ENCODE assay signal across 8 cellular contexts in genomic region chr9:94656190-94656589, GRCh38. TPM values are rescaled to one million over a fixed set of nuclear protein-coding genes. Genes with fewer than 3 reads are reported as not detected.
DNase-seq lines count a peak whose midpoint lies in the region; ATAC-seq and TF ChIP-seq lines count a peak whose summit lies in the region.

No MANE protein-coding gene starts in this region.

- no peaks in the 10 kb centered on the region for H3K9me3 ChIP-seq in stomach smooth muscle (ENCODE audit: control insufficient read depth in 2 of 2, low read length in 2 of 2)

- peak; percentile 84 for DNase-seq in CD14-positive monocyte (ENCODE audit: low spot score)
- DNase-seq in GM19240 (ENCODE audit: insufficient read length, low spot score): peak; percentile 28
- peak; percentile 51 for DNase-seq in activated CD4-positive, alpha-beta T cell treated with anti-CD3 and anti-CD28 coated beads for 48 hours
- no peak for DNase-seq in left ventricle myocardium superior
- DNase-seq in HCEC 1CT: no peak
- DNase-seq in 8988T: no peak

- H3K4me1 ChIP-seq in stomach smooth muscle (ENCODE audit: control insufficient read depth, insufficient read depth, low read length): peaks cover 8% of the 10 kb centered on the region

- peak overlapping the region; percentile 14 to 26 for H3K9ac ChIP-seq in stomach smooth muscle (ENCODE audit: low read length in 2 of 2)

- TF ChIP-seq CTCF in CD14-positive monocyte (IDR thresholded peaks at IDR 0.05): no peak

- no peaks in the 10 kb centered on the region for H3K27me3 ChIP-seq in stomach smooth muscle (ENCODE audit: control insufficient read depth in 1 of 2, insufficient read depth in 2 of 2, low read length in 2 of 2)

- peaks cover 0 to 3% (median 3%) of the 10 kb centered on the region in 3 donors for H3K27me3 Mint-ChIP-seq in CD14-positive monocyte (ENCODE audit: low read depth in 3 of 3)

- H3K4me3 ChIP-seq in stomach smooth muscle (ENCODE audit: low read length in 2 of 2): peak overlapping the region in 1 of 2 donors; percentile 60

- peak overlapping the region; percentile 73 to 82 for H3K4me3 Mint-ChIP-seq in CD14-positive monocyte

- no peak overlapping the region for H3K27ac ChIP-seq in stomach smooth muscle (ENCODE audit: low read length)

- intact Hi-C loops in CD14-positive monocyte (cut with micrococcal nuclease) (loop anchor here (10.0 kb wide), 2 partner anchors 69 to 1489 kb away; partner anchors contain the start of gene AOPEP (in 1 of the 2)), left ventricle myocardium superior (cut with micrococcal nuclease) (no loop called here)

- peaks cover 1 to 3% of the 10 kb centered on the region in 2 donors for H3K36me3 Mint-ChIP-seq in CD14-positive monocyte

- H3K9me3 Mint-ChIP-seq in CD14-positive monocyte: peaks cover 0 to 4% (median 0%) of the 10 kb centered on the region in 7 donors

- H3K4me1 Mint-ChIP-seq in CD14-positive monocyte: peaks cover 62% of the 10 kb centered on the region

- peak overlapping the region; percentile 95 to 99 (median 98) for H3K27ac Mint-ChIP-seq in CD14-positive monocyte

- H3K36me3 ChIP-seq in stomach smooth muscle (ENCODE audit: control insufficient read depth in 2 of 2, insufficient read depth in 2 of 2, low read length in 2 of 2): no peaks in the 10 kb centered on the region

- ATAC-seq in HG03196 (IDR thresholded peaks at IDR 0.05; ENCODE audit: unreplicated experiment) (peak; percentile 93), left ventricle myocardium superior (peak; percentile 73)

RNA-seq across cellular contexts. Expression of gene FBP1, which starts 16.9 kb away (rescaled TPM):
- polyA plus RNA-seq in CD14-positive monocyte: 10 to 100 TPM; 84.4 to 95.5 TPM
- 1.3 TPM for total RNA-seq in left ventricle myocardium superior

Comparison
In these comparisons a context has a peak if more than half of its experiments do, and no peak if none do; other contexts are left out.
1. DNase-seq: peak in CD14-positive monocyte (single experiment), GM19240 (single experiment) and activated CD4-positive, alpha-beta T cell treated with anti-CD3 and anti-CD28 coated beads for 48 hours (single experiment); none in left ventricle myocardium superior (single experiment), HCEC 1CT (single experiment) and 8988T (single experiment).